Comparison of ENCODE assay signal across 1 cellular context in genomic region chr19:45584332-45585157, GRCh38.
TF ChIP-seq lines count a peak whose summit lies in the region.

Gene OPA3 (minus strand): TSS chr19:45584802. CDS start chr19:45584764, 38 bp downstream.

TF ChIP-seq in GM12878, 131 proteins besides CTCF, POLR2A, EP300 and RAD21 (continued from another document and continues in another):
- no peak for TF ChIP-seq E2F8 (IDR thresholded peaks at IDR 0.05; ENCODE audit: low read depth, partially characterized antibody)
- TF ChIP-seq MXI1 (IDR thresholded peaks at IDR 0.05; ENCODE audit: low read depth, low read length), result peak; percentile 67
- TF ChIP-seq SMARCA5 (IDR thresholded peaks at IDR 0.05), result peak; percentile 17; the same call in 1 of the 2 replicates
- TF ChIP-seq GABPA (IDR thresholded peaks at IDR 0.05; ENCODE audit: low read depth), result peak; percentile 71
- peak; percentile 52; the same call in 1 of the 2 replicates for TF ChIP-seq NKRF (conservative IDR thresholded peaks at IDR 0.05)
- no peak for TF ChIP-seq EZH2 (IDR thresholded peaks at IDR 0.05; ENCODE audit: borderline replicate concordance, control insufficient read depth, low read depth, low read length)
- TF ChIP-seq ZNF274 (IDR thresholded peaks at IDR 0.05; ENCODE audit: insufficient read depth, insufficient read length), result no peak
- TF ChIP-seq ZBTB40 (IDR thresholded peaks at IDR 0.05; ENCODE audit: borderline replicate concordance), result peak; percentile 55; the same call in 1 of the 2 replicates
- TF ChIP-seq KLF5 (IDR thresholded peaks at IDR 0.05; ENCODE audit: partially characterized antibody), result no peak
- no peak for TF ChIP-seq ZBTB33 (IDR thresholded peaks at IDR 0.05)
- no peak for TF ChIP-seq WRNIP1 (IDR thresholded peaks at IDR 0.05; ENCODE audit: borderline replicate concordance, low read depth, low read length)
- TF ChIP-seq CBFB (IDR thresholded peaks at IDR 0.05; ENCODE audit: low read depth), result no peak
- peak; percentile 43; the same call in 1 of the 2 replicates for TF ChIP-seq MLLT1 (IDR thresholded peaks at IDR 0.05)
- no peak for TF ChIP-seq ATF2 (IDR thresholded peaks at IDR 0.05; ENCODE audit: low read length)
- TF ChIP-seq BACH1 (IDR thresholded peaks at IDR 0.05; ENCODE audit: borderline replicate concordance), result peak; percentile 48; the same call in 1 of the 2 replicates
- TF ChIP-seq SIX5 (IDR thresholded peaks at IDR 0.05; ENCODE audit: low read depth, low read length, severe bottlenecking), result no peak
- peak; percentile 96 for TF ChIP-seq SP1 (IDR thresholded peaks at IDR 0.05; ENCODE audit: low read depth, low read length)
- TF ChIP-seq TCF3 (IDR thresholded peaks at IDR 0.05; ENCODE audit: borderline replicate concordance, insufficient read depth, low read depth, low read length), result no peak
- TF ChIP-seq RELB (IDR thresholded peaks at IDR 0.05; ENCODE audit: low read depth), result 0 out of 2 replicates have a peak, but pooled peaks have one; percentile 66
- TF ChIP-seq HDAC6 (IDR thresholded peaks at IDR 0.05; ENCODE audit: unreplicated experiment), result no peak
- peak; percentile 93 for TF ChIP-seq DPF2 (IDR thresholded peaks at IDR 0.05)
- 0 out of 2 replicates have a peak, but pooled peaks have one; percentile 6 for TF ChIP-seq SREBF1 (IDR thresholded peaks at IDR 0.05; ENCODE audit: low read length)
- TF ChIP-seq ESRRA (IDR thresholded peaks at IDR 0.05; ENCODE audit: low read length), result no peak
- peak; percentile 60 for TF ChIP-seq IKZF1 (conservative IDR thresholded peaks at IDR 0.05)
- peak; percentile 88 for TF ChIP-seq TAF1 (IDR thresholded peaks at IDR 0.05; ENCODE audit: borderline replicate concordance, low read depth, low read length)
- TF ChIP-seq SMAD5 (IDR thresholded peaks at IDR 0.05; ENCODE audit: low read depth), result peak; percentile 90
- TF ChIP-seq ZNF207 (IDR thresholded peaks at IDR 0.05; ENCODE audit: borderline replicate concordance), result no peak
- no peak for TF ChIP-seq BCLAF1 (IDR thresholded peaks at IDR 0.05)
- TF ChIP-seq RB1 (IDR thresholded peaks at IDR 0.05; ENCODE audit: borderline replicate concordance), result peak; percentile 42; the same call in 1 of the 2 replicates
- TF ChIP-seq JUND (IDR thresholded peaks at IDR 0.05; ENCODE audit: low read depth, low read length), result peak; percentile 50; the same call in 1 of the 2 replicates
- peak; percentile 75 for TF ChIP-seq SMAD1 (IDR thresholded peaks at IDR 0.05; ENCODE audit: low read depth, partially characterized antibody)
- peak; percentile 38; the same call in 1 of the 2 replicates for TF ChIP-seq BRCA1 (IDR thresholded peaks at IDR 0.05; ENCODE audit: low read depth, low read length)
- peak; percentile 97 for TF ChIP-seq CREM (IDR thresholded peaks at IDR 0.05; ENCODE audit: low read depth)
- no peak for TF ChIP-seq ZSCAN29 (IDR thresholded peaks at IDR 0.05)
